18 cellular contexts compared by ENCODE assay signal in the genomic region with DNA sequence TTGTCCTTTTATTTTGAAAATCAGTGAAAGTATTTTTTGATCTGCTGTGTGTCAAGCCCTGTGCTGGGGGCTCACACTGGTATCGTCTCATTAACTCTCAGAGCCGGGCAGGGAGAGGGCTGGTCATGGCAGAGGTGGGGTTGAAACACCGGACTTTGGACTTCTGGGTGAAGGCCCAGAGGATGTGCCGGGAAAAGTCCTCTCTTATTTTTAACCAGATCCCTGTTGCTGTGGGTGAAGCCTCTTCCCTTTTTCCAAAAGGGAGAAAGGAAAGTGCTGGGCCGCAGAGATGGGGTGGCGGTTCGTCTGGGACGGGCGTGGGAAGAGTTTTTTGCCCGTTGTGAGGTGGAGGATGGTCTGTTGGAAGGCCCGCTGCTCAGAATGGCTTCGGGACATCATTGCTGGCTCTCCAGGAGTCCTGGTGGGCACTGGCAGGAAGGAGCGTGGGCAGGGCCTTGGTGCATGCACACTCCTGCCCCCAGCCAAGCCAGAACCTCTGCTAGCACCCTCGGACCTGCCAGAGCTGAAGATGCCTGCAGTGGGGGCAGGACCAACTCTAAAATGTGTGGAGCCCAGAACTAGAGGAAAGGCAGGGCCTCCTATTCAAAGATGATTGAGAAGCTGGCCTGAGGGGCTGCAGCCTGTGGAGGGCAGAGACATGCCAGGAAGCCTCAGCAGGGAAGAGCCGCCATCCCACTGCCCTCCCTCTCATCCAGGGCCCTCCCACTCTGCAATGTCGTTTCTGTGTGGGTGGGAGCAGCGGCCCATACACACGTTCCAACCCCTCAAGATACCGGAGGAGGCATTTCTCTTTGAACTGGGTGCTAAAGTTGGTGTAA.
DNase-seq lines count a peak whose midpoint lies in the region; ATAC-seq, FAIRE-seq and TF ChIP-seq lines count a peak whose summit lies in the region.
"Had no signal": no experiment of that assay in that cellular context is flagged by ENCODE, and none has a peak within 500 bp of the region (broad histone marks: within the 10 kb centered on the region; RNA-seq: fewer than 3 reads in every experiment).

No MANE protein-coding gene starts in this region.

- DNase-seq in osteocyte (ENCODE audit: extremely low spot score, unreplicated experiment): no peak
- DNase-seq in GM12892 (ENCODE audit: insufficient read length): no peak
- no peak for DNase-seq in coronary artery (ENCODE audit: low spot score)
- DNase-seq: activated T-cell treated with anti-CD3 and anti-CD28 coated beads, Interleukin-2, amount 50 U/mL, for 4 hours; anterior cingulate cortex; DMS79 treated with DMSO at 0.1 percent for 48 hours; dorsolateral prefrontal cortex; mammary epithelial cell; NCI-H1417; NCI-H345; stimulated activated CD4-positive, alpha-beta T cell treated with anti-CD3 and anti-CD28 coated beads, Interleukin-12 subunit alpha, Interleukin-12 subunit beta, amount 100 ng/mL, for 4 hours had no signal

- H4K20me1 ChIP-seq in BLaER1 treated with 17β-estradiol and CSF1 and Interleukin-3, amounts not matched to agents 10 nM and 100 nM: no peaks in the 10 kb centered on the region; a peak in 1 of 22 replicates

- no peaks in the 10 kb centered on the region for H3K27me3 Mint-ChIP-seq in osteocyte (ENCODE audit: unreplicated experiment)

- H3K36me3 ChIP-seq in BLaER1 treated with 17β-estradiol and CSF1 and Interleukin-3, amounts not matched to agents 10 nM and 100 nM: peaks cover 0 to 65% (median 11%) of the 10 kb centered on the region in 11 experiments; a peak in 12 of 22 replicates
- H3K36me3 ChIP-seq in KOPT-K1 (ENCODE audit: insufficient read depth, low read length): peaks cover 62% of the 10 kb centered on the region
- H3K36me3 ChIP-seq: thoracic aorta had no signal

- peak overlapping the region in 8 of 11 experiments; percentile 13 to 84 (median 48); a peak in 16 of 22 replicates for H3K27ac ChIP-seq in BLaER1 treated with 17β-estradiol and CSF1 and Interleukin-3, amounts not matched to agents 10 nM and 100 nM
- H3K27ac ChIP-seq in KOPT-K1 (ENCODE audit: low read depth, low read length, poor library complexity, severe bottlenecking) (peak overlapping the region; percentile 78), cingulate gyrus (ENCODE audit: low read depth, low read length) (peak overlapping the region; percentile 66), coronary artery (no peak overlapping the region)
- H3K27ac ChIP-seq: thoracic aorta had no signal

- H3K36me3 Mint-ChIP-seq in osteocyte (ENCODE audit: unreplicated experiment): peaks cover 3% of the 10 kb centered on the region

- FAIRE-seq in GM12892 (lab: Jason Lieb, UNC): no peak

- no peak for ATAC-seq in esophagus mucosa
- ATAC-seq in HG02870 (IDR thresholded peaks at IDR 0.05; ENCODE audit: unreplicated experiment): no peak
- ATAC-seq: activated CD4-positive, CD25-positive, alpha-beta regulatory T cell treated with anti-CD3 and anti-CD28 coated beads, Interleukin-2, amount 50 U/mL, for 24 hours had no signal

- peak overlapping the region; percentile 68 to 97 (median 82) for H3K4me2 ChIP-seq in BLaER1 treated with 17β-estradiol and CSF1 and Interleukin-3, amounts not matched to agents 10 nM and 100 nM

- TF ChIP-seq POLR2A in GM12892 (IDR thresholded peaks at IDR 0.05; ENCODE audit: low read depth, low read length): no peak

- H3K9me3 ChIP-seq in BLaER1 treated with 17β-estradiol and CSF1 and Interleukin-3, amounts not matched to agents 10 nM and 100 nM (replicated peaks in 1 of 11): no peaks in the 10 kb centered on the region
- H3K9me3 ChIP-seq in KOPT-K1 (ENCODE audit: insufficient read depth, low read length, poor library complexity, severe bottlenecking): no peaks in the 10 kb centered on the region
- H3K9me3 ChIP-seq: thoracic aorta had no signal

- H3K4me3 Mint-ChIP-seq in osteocyte (ENCODE audit: unreplicated experiment): no peak overlapping the region
- H3K4me3 Mint-ChIP-seq: activated T-cell treated with anti-CD3 and anti-CD28 coated beads, Interleukin-2, amount 50 U/mL, for 4 hours had no signal

- peak overlapping the region; percentile 23 for H3K27ac Mint-ChIP-seq in osteocyte (ENCODE audit: unreplicated experiment)

- peak overlapping the region in 2 of 10 experiments; percentile 15 to 25; a peak in 3 of 20 replicates for H3K4me3 ChIP-seq in BLaER1 treated with 17β-estradiol and CSF1 and Interleukin-3, amounts not matched to agents 10 nM and 100 nM
- H3K4me3 ChIP-seq in coronary artery: no peak overlapping the region
- H3K4me3 ChIP-seq: dorsolateral prefrontal cortex, thoracic aorta had no signal

- H3K27me3 ChIP-seq in BLaER1 treated with 17β-estradiol and CSF1 and Interleukin-3, amounts not matched to agents 10 nM and 100 nM: no peaks in the 10 kb centered on the region
- H3K27me3 ChIP-seq: dorsolateral prefrontal cortex had no signal

- peak overlapping the region in 8 of 11 experiments; percentile 9 to 61 (median 35); a peak in 12 of 22 replicates for H3K9ac ChIP-seq in BLaER1 treated with 17β-estradiol and CSF1 and Interleukin-3, amounts not matched to agents 10 nM and 100 nM

- TF ChIP-seq CTCF in osteocyte (IDR thresholded peaks at IDR 0.05) (no peak), coronary artery (IDR thresholded peaks at IDR 0.05) (no peak)

- peaks cover 39 to 100% (median 93%) of the 10 kb centered on the region in 10 experiments for H3K4me1 ChIP-seq in BLaER1 treated with 17β-estradiol and CSF1 and Interleukin-3, amounts not matched to agents 10 nM and 100 nM

- H3K4me1 Mint-ChIP-seq in osteocyte (ENCODE audit: unreplicated experiment): peaks cover 34% of the 10 kb centered on the region

- no peaks in the 10 kb centered on the region for H3K9me3 Mint-ChIP-seq in osteocyte (ENCODE audit: unreplicated experiment)
- H3K9me3 Mint-ChIP-seq: activated T-cell treated with anti-CD3 and anti-CD28 coated beads, Interleukin-2, amount 50 U/mL, for 4 hours had no signal

Comparison
In these comparisons a context has a peak if more than half of its experiments do, and no peak if none do; other contexts are left out.
1. H3K27ac ChIP-seq: peak in BLaER1 treated with 17β-estradiol and CSF1 and Interleukin-3, amounts not matched to agents 10 nM and 100 nM (8 of 11), KOPT-K1 (single experiment) and cingulate gyrus (single experiment); none in coronary artery (0 of 2).